16 cellular contexts compared by ENCODE assay signal in genomic region chr12:179885-180284, GRCh38. TPM values are rescaled to one million over a fixed set of nuclear protein-coding genes. Genes with fewer than 3 reads are reported as not detected.
DNase-seq lines count a peak whose midpoint lies in the region; ATAC-seq, FAIRE-seq and TF ChIP-seq lines count a peak whose summit lies in the region.
"Had no signal": no experiment of that assay in that cellular context is flagged by ENCODE, and none has a peak within 500 bp of the region (broad histone marks: within the 10 kb centered on the region; RNA-seq: fewer than 3 reads in every experiment).

No MANE protein-coding gene starts in this region.

- H3K4me1 ChIP-seq in astrocyte (ENCODE audit: insufficient read depth, low read length): peaks cover 43% of the 10 kb centered on the region
- H3K4me1 ChIP-seq: HAP-1 had no signal

- CTCF ChIA-PET in activated CD8-positive, alpha-beta memory T cell treated with anti-CD3 and anti-CD28 coated beads, Interleukin-2, amount 10 ng/mL, durations not matched to agents 7 days and 5 days (lab: Charles Lee): interaction anchor here (2.5 kb wide), 1 partner anchor 40 kb away, joined by 7 read pairs; no protein-coding TSS in a partner anchor

- no peaks in the 10 kb centered on the region for H4K20me1 ChIP-seq in astrocyte (ENCODE audit: insufficient read depth, low read length)
- H4K20me1 ChIP-seq: BLaER1 had no signal

- H3K4me3 ChIP-seq in astrocyte (ENCODE audit: insufficient read depth, low read depth, low read length): no peak overlapping the region
- H3K4me3 ChIP-seq: BLaER1, HAP-1 had no signal

- H3K9me3 Mint-ChIP-seq in activated CD8-positive, alpha-beta memory T cell treated with anti-CD3 and anti-CD28 coated beads, Interleukin-2, amount 10 ng/mL, durations not matched to agents 7 days and 5 days (ENCODE audit: low read depth): no peaks in the 10 kb centered on the region
- H3K9me3 Mint-ChIP-seq in astrocyte (ENCODE audit: unreplicated experiment) (peaks cover 3% of the 10 kb centered on the region), immature natural killer cell (no peaks in the 10 kb centered on the region)
- no peaks in the 10 kb centered on the region for H3K9me3 Mint-ChIP-seq in stimulated activated effector memory CD8-positive, alpha-beta T cell treated with anti-CD3 and anti-CD28 coated beads, Interleukin-12 subunit alpha, Interleukin-12 subunit beta, amount 100 ng/mL, for 72 hours
- no peaks in the 10 kb centered on the region for H3K9me3 Mint-ChIP-seq in activated T-helper 1 cell treated with anti-CD3 and anti-CD28 coated beads, Interleukin-12 subunit alpha, Interleukin-12 subunit beta, Interleukin-2, Interleukin-4 antibody, amounts not matched to agents 30 ng/mL and 10 ng/mL and 1 ng/mL, durations not matched to agents 14 hours and 24 hours and 36 hours

- no peak overlapping the region for H3K4me2 ChIP-seq in astrocyte (ENCODE audit: low read length)

- no peak overlapping the region for H3K4me3 Mint-ChIP-seq in activated CD8-positive, alpha-beta memory T cell treated with anti-CD3 and anti-CD28 coated beads, Interleukin-2, amount 10 ng/mL, durations not matched to agents 7 days and 5 days
- peak overlapping the region; percentile 23 for H3K4me3 Mint-ChIP-seq in astrocyte (ENCODE audit: unreplicated experiment)
- H3K4me3 Mint-ChIP-seq in immature natural killer cell: peak overlapping the region in 4 of 5 donors; percentile 26 to 70 (median 70)
- H3K4me3 Mint-ChIP-seq in stimulated activated effector memory CD8-positive, alpha-beta T cell treated with anti-CD3 and anti-CD28 coated beads, Interleukin-12 subunit alpha, Interleukin-12 subunit beta, amount 100 ng/mL, for 72 hours: no peak overlapping the region
- no peak overlapping the region for H3K4me3 Mint-ChIP-seq in activated T-helper 1 cell treated with anti-CD3 and anti-CD28 coated beads, Interleukin-12 subunit alpha, Interleukin-12 subunit beta, Interleukin-2, Interleukin-4 antibody, amounts not matched to agents 30 ng/mL and 10 ng/mL and 1 ng/mL, durations not matched to agents 14 hours and 24 hours and 36 hours

- H3K27ac Mint-ChIP-seq in activated CD8-positive, alpha-beta memory T cell treated with anti-CD3 and anti-CD28 coated beads, Interleukin-2, amount 10 ng/mL, durations not matched to agents 7 days and 5 days: peak overlapping the region; percentile 26
- H3K27ac Mint-ChIP-seq in astrocyte (ENCODE audit: unreplicated experiment): no peak overlapping the region
- H3K27ac Mint-ChIP-seq in immature natural killer cell: peak overlapping the region; percentile 26 to 83 (median 54)
- H3K27ac Mint-ChIP-seq in stimulated activated effector memory CD8-positive, alpha-beta T cell treated with anti-CD3 and anti-CD28 coated beads, Interleukin-12 subunit alpha, Interleukin-12 subunit beta, amount 100 ng/mL, for 72 hours: peak overlapping the region; percentile 70
- no peak overlapping the region for H3K27ac Mint-ChIP-seq in activated T-helper 1 cell treated with anti-CD3 and anti-CD28 coated beads, Interleukin-12 subunit alpha, Interleukin-12 subunit beta, Interleukin-2, Interleukin-4 antibody, amounts not matched to agents 30 ng/mL and 10 ng/mL and 1 ng/mL, durations not matched to agents 14 hours and 24 hours and 36 hours

- no peaks in the 10 kb centered on the region for H3K36me3 Mint-ChIP-seq in activated CD8-positive, alpha-beta memory T cell treated with anti-CD3 and anti-CD28 coated beads, Interleukin-2, amount 10 ng/mL, durations not matched to agents 7 days and 5 days
- H3K36me3 Mint-ChIP-seq in astrocyte (ENCODE audit: low read depth, unreplicated experiment): no peaks in the 10 kb centered on the region
- H3K36me3 Mint-ChIP-seq in immature natural killer cell: no peaks in the 10 kb centered on the region
- no peaks in the 10 kb centered on the region for H3K36me3 Mint-ChIP-seq in stimulated activated effector memory CD8-positive, alpha-beta T cell treated with anti-CD3 and anti-CD28 coated beads, Interleukin-12 subunit alpha, Interleukin-12 subunit beta, amount 100 ng/mL, for 72 hours
- no peaks in the 10 kb centered on the region for H3K36me3 Mint-ChIP-seq in activated T-helper 1 cell treated with anti-CD3 and anti-CD28 coated beads, Interleukin-12 subunit alpha, Interleukin-12 subunit beta, Interleukin-2, Interleukin-4 antibody, amounts not matched to agents 30 ng/mL and 10 ng/mL and 1 ng/mL, durations not matched to agents 14 hours and 24 hours and 36 hours (ENCODE audit: low read depth)

- H3K36me3 ChIP-seq in astrocyte (ENCODE audit: insufficient read depth, low read length): no peaks in the 10 kb centered on the region
- H3K36me3 ChIP-seq: BLaER1, HAP-1 had no signal

- no peak for FAIRE-seq in astrocyte (lab: Jason Lieb, UNC)

- intact Hi-C loops in activated T-helper 1 cell treated with anti-CD3 and anti-CD28 coated beads, Interleukin-12 subunit alpha, Interleukin-12 subunit beta, Interleukin-2, Interleukin-4 antibody, amounts not matched to agents 30 ng/mL and 10 ng/mL and 1 ng/mL, durations not matched to agents 14 hours and 24 hours and 36 hours (cut with micrococcal nuclease): no loop called here

- no peaks in the 10 kb centered on the region for H3K27me3 ChIP-seq in astrocyte (ENCODE audit: insufficient read depth, low read length)
- H3K27me3 ChIP-seq: BLaER1 had no signal

- DNase-seq in activated CD8-positive, alpha-beta memory T cell treated with anti-CD3 and anti-CD28 coated beads, Interleukin-2, amount 10 ng/mL, durations not matched to agents 7 days and 5 days: no peak
- DNase-seq in activated CD8-positive, alpha-beta memory T cell treated with anti-CD3 and anti-CD28 coated beads, Interleukin-2, amount 50 U/mL, for 48 hours: no peak
- DNase-seq in astrocyte (ENCODE audit: low read depth): no peak
- no peak for DNase-seq in immature natural killer cell
- DNase-seq in stimulated activated effector memory CD8-positive, alpha-beta T cell treated with anti-CD3 and anti-CD28 coated beads, Interleukin-12 subunit alpha, Interleukin-12 subunit beta, amount 100 ng/mL, for 72 hours (ENCODE audit: low spot score in 2 of 2): no peak
- DNase-seq in superior temporal gyrus (ENCODE audit: extremely low spot score): no peak
- DNase-seq in activated T-helper 1 cell treated with anti-CD3 and anti-CD28 coated beads, Interleukin-12 subunit alpha, Interleukin-12 subunit beta, Interleukin-2, Interleukin-4 antibody, amounts not matched to agents 30 ng/mL and 10 ng/mL and 1 ng/mL, durations not matched to agents 14 hours and 24 hours and 36 hours (ENCODE audit: low spot score): no peak
- DNase-seq: DMS 273 treated with DMSO at 0.1 percent for 48 hours, EL, NCI-H1436 had no signal

- ATAC-seq in activated CD8-positive, alpha-beta memory T cell treated with anti-CD3 and anti-CD28 coated beads, Interleukin-2, amount 10 ng/mL, durations not matched to agents 7 days and 5 days: no peak
- ATAC-seq in stimulated activated effector memory CD8-positive, alpha-beta T cell treated with anti-CD3 and anti-CD28 coated beads, Interleukin-12 subunit alpha, Interleukin-12 subunit beta, amount 100 ng/mL, for 72 hours: no peak
- no peak for ATAC-seq in HG03159 (IDR thresholded peaks at IDR 0.05; ENCODE audit: unreplicated experiment)

- H3K79me2 ChIP-seq in astrocyte (ENCODE audit: insufficient read depth, low read length): no peaks in the 10 kb centered on the region

- H3K27ac ChIP-seq in astrocyte (ENCODE audit: low read depth, low read length): no peak overlapping the region
- H3K27ac ChIP-seq: 22Rv1, BLaER1 had no signal

- H3K27me3 Mint-ChIP-seq in activated CD8-positive, alpha-beta memory T cell treated with anti-CD3 and anti-CD28 coated beads, Interleukin-2, amount 10 ng/mL, durations not matched to agents 7 days and 5 days: peaks cover 9% of the 10 kb centered on the region
- no peaks in the 10 kb centered on the region for H3K27me3 Mint-ChIP-seq in astrocyte (ENCODE audit: low read depth, unreplicated experiment)
- H3K27me3 Mint-ChIP-seq in immature natural killer cell (ENCODE audit: low read depth in 3 of 3): peaks cover 0 to 10% (median under 1%) of the 10 kb centered on the region in 3 donors
- peaks cover 11% of the 10 kb centered on the region for H3K27me3 Mint-ChIP-seq in activated T-helper 1 cell treated with anti-CD3 and anti-CD28 coated beads, Interleukin-12 subunit alpha, Interleukin-12 subunit beta, Interleukin-2, Interleukin-4 antibody, amounts not matched to agents 30 ng/mL and 10 ng/mL and 1 ng/mL, durations not matched to agents 14 hours and 24 hours and 36 hours (ENCODE audit: insufficient read depth)

- H3K9ac ChIP-seq in astrocyte (ENCODE audit: low read length): no peak overlapping the region
- H3K9ac ChIP-seq: BLaER1 had no signal

- H2AFZ ChIP-seq in astrocyte (ENCODE audit: low read depth, low read length): no peak overlapping the region

- no peaks in the 10 kb centered on the region for H3K9me3 ChIP-seq in astrocyte (ENCODE audit: insufficient read depth, low read depth, low read length)
- H3K9me3 ChIP-seq: BLaER1, HAP-1 had no signal

- H3K4me1 Mint-ChIP-seq in activated CD8-positive, alpha-beta memory T cell treated with anti-CD3 and anti-CD28 coated beads, Interleukin-2, amount 10 ng/mL, durations not matched to agents 7 days and 5 days: peaks cover 14% of the 10 kb centered on the region
- H3K4me1 Mint-ChIP-seq in astrocyte (ENCODE audit: low read depth, unreplicated experiment) (peaks cover 58% of the 10 kb centered on the region), immature natural killer cell (peaks cover 13 to 24% of the 10 kb centered on the region in 2 donors)
- peaks cover 16% of the 10 kb centered on the region for H3K4me1 Mint-ChIP-seq in stimulated activated effector memory CD8-positive, alpha-beta T cell treated with anti-CD3 and anti-CD28 coated beads, Interleukin-12 subunit alpha, Interleukin-12 subunit beta, amount 100 ng/mL, for 72 hours
- peaks cover 6% of the 10 kb centered on the region for H3K4me1 Mint-ChIP-seq in activated T-helper 1 cell treated with anti-CD3 and anti-CD28 coated beads, Interleukin-12 subunit alpha, Interleukin-12 subunit beta, Interleukin-2, Interleukin-4 antibody, amounts not matched to agents 30 ng/mL and 10 ng/mL and 1 ng/mL, durations not matched to agents 14 hours and 24 hours and 36 hours (ENCODE audit: low read depth)

- no peak for TF ChIP-seq CTCF in astrocyte (IDR thresholded peaks at IDR 0.05; ENCODE audit: insufficient read depth, low read depth, low read length)

RNA-seq across cellular contexts. Expression of gene SLC6A12, which starts 34.1 kb away (rescaled TPM):
- under 1 TPM in 1 of 2 experiments, not detected in 1; 0.33 TPM for total RNA-seq in activated CD8-positive, alpha-beta memory T cell treated with anti-CD3 and anti-CD28 coated beads, Interleukin-2, amount 10 ng/mL, durations not matched to agents 7 days and 5 days
- 2.6 and 3.0 TPM in 2 replicates for total RNA-seq in astrocyte
- polyA plus RNA-seq in immature natural killer cell: under 1 TPM in 1 of 3 donors, not detected in 2; 0.59 TPM
- total RNA-seq in activated T-helper 1 cell treated with anti-CD3 and anti-CD28 coated beads, Interleukin-12 subunit alpha, Interleukin-12 subunit beta, Interleukin-2, Interleukin-4 antibody, amounts not matched to agents 30 ng/mL and 10 ng/mL and 1 ng/mL, durations not matched to agents 14 hours and 24 hours and 36 hours: not detected in 2 replicates
- total RNA-seq: HT1080, RPMI7951 had no signal

Comparison
In these comparisons a context has a peak if more than half of its experiments do, and no peak if none do; other contexts are left out.
1. H3K27ac Mint-ChIP-seq: peak in activated CD8-positive, alpha-beta memory T cell treated with anti-CD3 and anti-CD28 coated beads, Interleukin-2, amount 10 ng/mL, durations not matched to agents 7 days and 5 days (single experiment), immature natural killer cell (6 of 6) and stimulated activated effector memory CD8-positive, alpha-beta T cell treated with anti-CD3 and anti-CD28 coated beads, Interleukin-12 subunit alpha, Interleukin-12 subunit beta, amount 100 ng/mL, for 72 hours (single experiment); none in astrocyte (single experiment) and activated T-helper 1 cell treated with anti-CD3 and anti-CD28 coated beads, Interleukin-12 subunit alpha, Interleukin-12 subunit beta, Interleukin-2, Interleukin-4 antibody, amounts not matched to agents 30 ng/mL and 10 ng/mL and 1 ng/mL, durations not matched to agents 14 hours and 24 hours and 36 hours (single experiment).
2. H3K4me3 Mint-ChIP-seq: peak in astrocyte (single experiment) and immature natural killer cell (4 of 5); none in activated CD8-positive, alpha-beta memory T cell treated with anti-CD3 and anti-CD28 coated beads, Interleukin-2, amount 10 ng/mL, durations not matched to agents 7 days and 5 days (single experiment), stimulated activated effector memory CD8-positive, alpha-beta T cell treated with anti-CD3 and anti-CD28 coated beads, Interleukin-12 subunit alpha, Interleukin-12 subunit beta, amount 100 ng/mL, for 72 hours (single experiment) and activated T-helper 1 cell treated with anti-CD3 and anti-CD28 coated beads, Interleukin-12 subunit alpha, Interleukin-12 subunit beta, Interleukin-2, Interleukin-4 antibody, amounts not matched to agents 30 ng/mL and 10 ng/mL and 1 ng/mL, durations not matched to agents 14 hours and 24 hours and 36 hours (single experiment).